In genomic region chr1:1291023-1291528, GRCh38 we compare ENCODE assay signal across 9 cellular contexts. TPM values are rescaled to one million over a fixed set of nuclear protein-coding genes. Genes with fewer than 3 reads are reported as not detected.
DNase-seq lines count a peak whose midpoint lies in the region; ATAC-seq and TF ChIP-seq lines count a peak whose summit lies in the region.
"Had no signal": no experiment of that assay in that cellular context is flagged by ENCODE, and none has a peak within 500 bp of the region (broad histone marks: within the 10 kb centered on the region; RNA-seq: fewer than 3 reads in every experiment).

No MANE protein-coding gene starts in this region.

- no peak for TF ChIP-seq POLR2A in HCT116 (IDR thresholded peaks at IDR 0.05; ENCODE audit: borderline replicate concordance, extremely low read depth, insufficient read depth, insufficient read length)

- H3K36me3 ChIP-seq in HCT116 (ENCODE audit: control insufficient read depth in 1 of 2, insufficient read depth in 2 of 2, low read length in 2 of 2) (no peaks in the 10 kb centered on the region), PC-3 (ENCODE audit: low read depth, low read length) (no peaks in the 10 kb centered on the region), OCI-LY7 (ENCODE audit: insufficient read depth, low read length) (no peaks in the 10 kb centered on the region)
- H3K36me3 ChIP-seq: neural progenitor cell had no signal

- intact Hi-C loops in HCT116 (cut with micrococcal nuclease) (loop anchor here (2.0 kb wide), 2 partner anchors 168 to 306 kb away; no protein-coding TSS in a partner anchor), PC-3 (cut with micrococcal nuclease) (loop anchor here (2.0 to 5.0 kb wide), 2 partner anchors 26 to 54 kb away; no protein-coding TSS in a partner anchor), OCI-LY7 (cut with micrococcal nuclease; ENCODE audit: unreplicated experiment) (loop anchor here (2.0 kb wide), 1 partner anchor 258 kb away; no protein-coding TSS in a partner anchor)

- H3K9me2 ChIP-seq in HCT116 (ENCODE audit: insufficient read depth) (no peaks in the 10 kb centered on the region), PC-3 (replicated peaks; ENCODE audit: low read length) (no peaks in the 10 kb centered on the region), OCI-LY7 (ENCODE audit: insufficient read depth, low read length) (no peaks in the 10 kb centered on the region)

- peaks cover 14 to 34% of the 10 kb centered on the region in 2 experiments for H3K4me1 ChIP-seq in HCT116 (ENCODE audit: control insufficient read depth in 1 of 2, insufficient read depth in 2 of 2, low read length in 2 of 2)
- peaks cover 12% of the 10 kb centered on the region for H3K4me1 ChIP-seq in PC-3 (ENCODE audit: insufficient read depth, low read length)
- no peaks in the 10 kb centered on the region for H3K4me1 ChIP-seq in OCI-LY7 (ENCODE audit: insufficient read depth, low read length, poor library complexity, severe bottlenecking)
- H3K4me1 ChIP-seq: neural progenitor cell had no signal

- POLR2A ChIA-PET in HCT116 (lab: Charles Lee): no interaction called here
- POLR2A ChIA-PET in PC-3 (lab: Charles Lee; ENCODE audit: unreplicated experiment): no interaction called here
- POLR2A ChIA-PET in OCI-LY7 (lab: Charles Lee): no interaction called here

- H3K4me2 ChIP-seq in HCT116 (ENCODE audit: low read length): peak overlapping the region; percentile 47
- peak overlapping the region; percentile 45 for H3K4me2 ChIP-seq in PC-3 (ENCODE audit: low read length)
- H3K4me2 ChIP-seq in OCI-LY7 (ENCODE audit: low read length): no peak overlapping the region
- H3K4me2 ChIP-seq: neural progenitor cell had no signal

- H3K79me2 ChIP-seq in HCT116 (ENCODE audit: insufficient read depth, low read length): no peaks in the 10 kb centered on the region
- no peaks in the 10 kb centered on the region for H3K79me2 ChIP-seq in PC-3 (ENCODE audit: low read length)
- no peaks in the 10 kb centered on the region for H3K79me2 ChIP-seq in OCI-LY7 (ENCODE audit: insufficient read depth, low read depth, low read length)

- H2AFZ ChIP-seq in HCT116 (ENCODE audit: low read depth, low read length, poor library complexity, severe bottlenecking) (no peak overlapping the region), PC-3 (ENCODE audit: low read length) (no peak overlapping the region), OCI-LY7 (ENCODE audit: low read length) (no peak overlapping the region)
- H2AFZ ChIP-seq: neural progenitor cell had no signal

- no peak for TF ChIP-seq RAD21 in HCT116 (IDR thresholded peaks at IDR 0.05; ENCODE audit: low read depth)

- H4K20me1 ChIP-seq in HCT116 (ENCODE audit: insufficient read depth) (no peaks in the 10 kb centered on the region), PC-3 (ENCODE audit: low read length) (no peaks in the 10 kb centered on the region), OCI-LY7 (ENCODE audit: insufficient read depth, low read length) (no peaks in the 10 kb centered on the region)

- no peak overlapping the region for H3K4me3 ChIP-seq in HCT116 (replicated peaks in 1 of 2; ENCODE audit: low read depth in 1 of 2, low read length in 2 of 2)
- no peak overlapping the region for H3K4me3 ChIP-seq in PC-3 (ENCODE audit: low read length)
- H3K4me3 ChIP-seq in OCI-LY7 (ENCODE audit: low read depth, low read length, poor library complexity, severe bottlenecking): no peak overlapping the region
- H3K4me3 ChIP-seq: neural progenitor cell had no signal

- no peaks in the 10 kb centered on the region for H3K9me3 ChIP-seq in HCT116 (ENCODE audit: control insufficient read depth in 1 of 2, insufficient read depth in 1 of 2, low read depth in 1 of 2, low read length in 2 of 2)
- no peaks in the 10 kb centered on the region for H3K9me3 ChIP-seq in PC-3 (ENCODE audit: low read length)
- no peaks in the 10 kb centered on the region for H3K9me3 ChIP-seq in OCI-LY7 (ENCODE audit: low read length)

- DNase-seq in HCT116 (ENCODE audit: low read depth, low spot score) (no peak), PC-3 (peak; percentile 55), OCI-LY7 (ENCODE audit: low spot score) (no peak), OCI-M2 (lab: John Stamatoyannopoulos, UW; ENCODE audit: unreplicated experiment) (no peak), DMS114 treated with DMSO at 0.1 percent for 48 hours (lab: John Stamatoyannopoulos, UW; ENCODE audit: unreplicated experiment) (no peak)

- CTCF ChIA-PET in HCT116 (lab: Charles Lee): interaction anchor here (0.7 to 2.8 kb wide), 13 partner anchors 8 to 352 kb away, joined by 3 to 30 read pairs (median 4); partner anchors contain the start of gene CCNL2
- CTCF ChIA-PET in PC-3 (lab: Charles Lee): interaction anchor here (0.6 to 2.0 kb wide), 12 partner anchors 9 to 308 kb away, joined by 3 to 26 read pairs (median 4); no protein-coding TSS in a partner anchor
- CTCF ChIA-PET in OCI-LY7 (lab: Charles Lee; ENCODE audit: unreplicated experiment): interaction anchor here (0.5 to 1.1 kb wide), 3 partner anchors 9 to 615 kb away, joined by 3 to 5 read pairs (median 3); no protein-coding TSS in a partner anchor

- ATAC-seq in HCT116 (no peak), PC-3 (peak; percentile 52), GM19452 (IDR thresholded peaks at IDR 0.05; ENCODE audit: unreplicated experiment) (no peak)

- H3K27me3 ChIP-seq in HCT116 (ENCODE audit: insufficient read depth, low read length) (no peaks in the 10 kb centered on the region), PC-3 (ENCODE audit: low read length) (no peaks in the 10 kb centered on the region), layer of hippocampus (ENCODE audit: control insufficient read depth, insufficient read depth, low read length) (no peaks in the 10 kb centered on the region)
- H3K27me3 ChIP-seq: neural progenitor cell had no signal

- H3F3A ChIP-seq in PC-3 (ENCODE audit: low read length, unreplicated experiment): no peaks in the 10 kb centered on the region

- BruUV-seq in HCT116 (replicated peaks; lab: Mats Ljungman, UMichigan): no TSS peak
- BruUV-seq in PC-3 (replicated peaks; lab: Mats Ljungman, UMichigan): no TSS peak
- no TSS peak for BruUV-seq in OCI-LY7 (replicated peaks; lab: Mats Ljungman, UMichigan)

- RAD21 ChIA-PET in HCT116 (lab: Charles Lee; ENCODE audit: low non-redundant PET in 1 of 2, low total read pairs in 2 of 2, uncharacterized antibody in 2 of 2, unreplicated experiment in 2 of 2): interaction anchor here (1.0 to 1.5 kb wide), 3 partner anchors 14 to 169 kb away, joined by 3 to 7 read pairs (median 3); partner anchors contain the start of gene UBE2J2 (in 1 of the 2)

- no peak overlapping the region for H3K9ac ChIP-seq in HCT116 (ENCODE audit: low read length)
- H3K9ac ChIP-seq in PC-3 (ENCODE audit: low read length): no peak overlapping the region
- H3K9ac ChIP-seq: neural progenitor cell had no signal

- H3K27ac ChIP-seq in 22Rv1 (peak overlapping the region; percentile 57), HCT116 (ENCODE audit: low read depth, low read length) (peak overlapping the region; percentile 45; the same call in 1 of the 2 replicates), PC-3 (ENCODE audit: low read length) (no peak overlapping the region; the same call in 1 of the 2 replicates), layer of hippocampus (ENCODE audit: low read depth, low read length) (peak overlapping the region; percentile 38), OCI-LY7 (ENCODE audit: low read depth, low read length, poor library complexity, severe bottlenecking) (no peak overlapping the region)
- H3K27ac ChIP-seq: neural progenitor cell had no signal

- TF ChIP-seq CTCF in 22Rv1 (IDR thresholded peaks at IDR 0.05) (no peak), HCT116 (IDR thresholded peaks at IDR 0.05 in 2 of 3, conservative IDR thresholded peaks at IDR 0.05 in 1 of 3; ENCODE audit: borderline replicate concordance in 1 of 3, insufficient read depth in 1 of 3, low read depth in 2 of 3, low read length in 2 of 3) (no peak), PC-3 (conservative IDR thresholded peaks at IDR 0.05; ENCODE audit: low read depth, low read length) (no peak), OCI-LY7 (conservative IDR thresholded peaks at IDR 0.05; ENCODE audit: low read length) (no peak)

TF ChIP-seq in HCT116, 20 proteins besides CTCF, POLR2A, EP300 and RAD21:
- TF ChIP-seq SRF (IDR thresholded peaks at IDR 0.05; ENCODE audit: low read depth): no peak
- TF ChIP-seq ATF3 (IDR thresholded peaks at IDR 0.05): no peak
- no peak for TF ChIP-seq POLR2AphosphoS5 (IDR thresholded peaks at IDR 0.05; ENCODE audit: low read depth, low read length)
- TF ChIP-seq TCF7L2 (IDR thresholded peaks at IDR 0.05; ENCODE audit: borderline replicate concordance, extremely low read depth, insufficient read depth, insufficient read length): peak; percentile 36

RNA-seq across cellular contexts. Expression of gene SCNN1D, which starts 10.8 kb away (rescaled TPM):
- total RNA-seq in HCT116 (2021; ENCODE audit: unreplicated experiment) (3.7 TPM), PC-3 (2014; rRNA removed) (4.2 and 5.3 TPM in 2 replicates), OCI-LY7 (2022) (11.3 and 12.7 TPM in 2 replicates)
- 3.3 and 3.5 TPM in 2 replicates for polyA plus RNA-seq in HCT116 (2012)
- total RNA-seq in OCI-LY7 (2014; rRNA removed; shearing (Covaris generic)): 3.9 and 6.2 TPM in 2 replicates

RNA-seq across cellular contexts. Expression of gene ACAP3, which starts 16.7 kb away (rescaled TPM):
- total RNA-seq in HCT116 (2021; ENCODE audit: unreplicated experiment) (38.8 TPM), PC-3 (2014; rRNA removed) (116 and 178 TPM in 2 replicates), OCI-LY7 (2022) (47.6 and 47.7 TPM in 2 replicates)
- polyA plus RNA-seq in HCT116 (2012): 28.8 and 32.5 TPM in 2 replicates
- total RNA-seq in OCI-LY7 (2014; rRNA removed; shearing (Covaris generic)): 26.3 and 26.8 TPM in 2 replicates

RNA-seq across cellular contexts. Expression of gene PUSL1, which starts 17.3 kb away (rescaled TPM):
- total RNA-seq in HCT116 (2021; ENCODE audit: unreplicated experiment) (47.2 TPM), PC-3 (2014; rRNA removed) (132 and 142 TPM in 2 replicates), OCI-LY7 (2022) (31.3 and 32.2 TPM in 2 replicates)
- polyA plus RNA-seq in HCT116 (2012): 29.8 and 33.2 TPM in 2 replicates
- total RNA-seq in OCI-LY7 (2014; rRNA removed; shearing (Covaris generic)): 41.8 and 57.1 TPM in 2 replicates

RNA-seq across cellular contexts. Expression of gene UBE2J2, which starts 17.4 kb away (rescaled TPM):
- total RNA-seq in HCT116 (2021; ENCODE audit: unreplicated experiment) (67.7 TPM), PC-3 (2014; rRNA removed) (182 and 200 TPM in 2 replicates), OCI-LY7 (2022) (87.0 and 88.7 TPM in 2 replicates)
- polyA plus RNA-seq in HCT116 (2012): 29.3 and 32.4 TPM in 2 replicates
- 61.6 and 69.2 TPM in 2 replicates for total RNA-seq in OCI-LY7 (2014; rRNA removed; shearing (Covaris generic))

RNA-seq across cellular contexts. Expression of gene INTS11, which starts 33.4 kb away (rescaled TPM):
- total RNA-seq in HCT116 (2021; ENCODE audit: unreplicated experiment) (161 TPM), PC-3 (2014; rRNA removed) (254 and 324 TPM in 2 replicates), OCI-LY7 (2022) (146 and 162 TPM in 2 replicates)
- 161 and 165 TPM in 2 replicates for polyA plus RNA-seq in HCT116 (2012)
- 128 and 142 TPM in 2 replicates for total RNA-seq in OCI-LY7 (2014; rRNA removed; shearing (Covaris generic))

Comparison
In these comparisons a context has a peak if more than half of its experiments do, and no peak if none do; other contexts are left out.
1. H3K27ac ChIP-seq: peak in 22Rv1 (single experiment), HCT116 (single experiment) and layer of hippocampus (single experiment); none in PC-3 (single experiment) and OCI-LY7 (single experiment).